1 cellular context compared by ENCODE assay signal in genomic region chr12:119296535-119296934, GRCh38.
TF ChIP-seq lines count a peak whose summit lies in the region.

No MANE protein-coding gene starts in this region.

TF ChIP-seq in HepG2, 621 proteins besides CTCF, POLR2A, EP300 and RAD21 (continued from another document):
- TF ChIP-seq ZUFSP (CRISPR knock-in tag; IDR thresholded peaks at IDR 0.05; ENCODE audit: borderline replicate concordance), result no peak
- TF ChIP-seq, protein P1, sequence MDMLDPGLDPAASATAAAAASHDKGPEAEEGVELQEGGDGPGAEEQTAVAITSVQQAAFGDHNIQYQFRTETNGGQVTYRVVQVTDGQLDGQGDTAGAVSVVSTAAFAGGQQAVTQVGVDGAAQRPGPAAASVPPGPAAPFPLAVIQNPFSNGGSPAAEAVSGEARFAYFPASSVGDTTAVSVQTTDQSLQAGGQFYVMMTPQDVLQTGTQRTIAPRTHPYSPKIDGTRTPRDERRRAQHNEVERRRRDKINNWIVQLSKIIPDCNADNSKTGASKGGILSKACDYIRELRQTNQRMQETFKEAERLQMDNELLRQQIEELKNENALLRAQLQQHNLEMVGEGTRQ (IDR thresholded peaks at IDR 0.05; ENCODE audit: low read depth, low read length), result no peak
- TF ChIP-seq, protein P1 (CRISPR knock-in tag; IDR thresholded peaks at IDR 0.05; ENCODE audit: borderline replicate concordance), result no peak
- no peak for TF ChIP-seq ZNF782 (CRISPR knock-in tag; IDR thresholded peaks at IDR 0.05; ENCODE audit: borderline replicate concordance)
- no peak for TF ChIP-seq JUND (CRISPR knock-in tag; IDR thresholded peaks at IDR 0.05)
- TF ChIP-seq KDM6A (CRISPR knock-in tag; IDR thresholded peaks at IDR 0.05; ENCODE audit: low read depth), result no peak
- TF ChIP-seq NR3C1 (CRISPR knock-in tag; IDR thresholded peaks at IDR 0.05), result no peak
- no peak for TF ChIP-seq SRSF1 (optimal IDR thresholded peaks at IDR 0.05; ENCODE audit: low read depth, low read length)
- TF ChIP-seq ZBTB7A (CRISPR knock-in tag; IDR thresholded peaks at IDR 0.05), result no peak
